ENCODE assay signal across 1 cellular context in the genomic region with DNA sequence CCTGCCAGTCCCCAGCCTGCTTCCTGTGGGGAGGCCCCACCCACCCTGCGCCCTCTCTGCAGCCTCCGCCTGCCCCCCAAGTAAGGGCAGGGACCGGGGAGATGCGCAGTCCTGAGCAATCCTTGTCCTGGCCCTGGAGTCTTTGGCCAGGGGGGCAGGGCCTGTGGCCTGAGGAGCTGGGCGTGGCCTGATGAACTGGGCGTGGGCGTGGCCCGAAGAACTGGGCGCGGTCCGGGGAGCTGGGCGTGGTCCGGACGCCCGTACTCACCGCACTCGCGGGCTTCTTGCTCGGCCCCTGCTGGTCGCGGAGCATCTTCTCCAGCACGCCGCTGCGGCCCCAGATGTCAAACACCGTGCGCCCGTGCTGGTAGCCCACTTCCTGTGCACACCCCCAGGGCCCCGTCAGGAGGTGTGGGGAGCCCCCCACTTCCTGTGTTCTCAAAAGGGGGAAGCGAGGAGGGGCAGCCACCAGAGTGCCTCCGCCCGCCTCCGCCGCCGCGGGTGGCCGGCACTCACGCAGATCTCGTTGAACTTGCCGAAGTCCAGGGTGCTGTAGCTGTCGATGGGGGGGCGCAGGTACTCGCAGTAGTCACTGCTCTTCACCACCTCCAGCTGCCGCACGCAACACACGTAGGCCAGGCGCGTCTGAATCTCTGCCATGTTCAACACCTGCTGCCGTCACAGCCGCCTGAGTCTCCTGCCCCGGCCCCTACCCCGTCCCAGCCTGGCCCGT.
A peak's percentile ranks its signal among the peaks of the same experiment; 100 is the strongest.
TF ChIP-seq lines count a peak whose summit lies in the region.

No MANE protein-coding gene starts in this region.

TF ChIP-seq in HCT116, 20 proteins besides CTCF, POLR2A, EP300 and RAD21:
- TF ChIP-seq POLR2AphosphoS5 (IDR thresholded peaks at IDR 0.05; ENCODE audit: low read depth, low read length) (peak; percentile 43), EZH2 (IDR thresholded peaks at IDR 0.05) (no peak), EZH2phosphoT487 (IDR thresholded peaks at IDR 0.05; ENCODE audit: borderline replicate concordance) (no peak)
- TF ChIP-seq, protein P1, sequence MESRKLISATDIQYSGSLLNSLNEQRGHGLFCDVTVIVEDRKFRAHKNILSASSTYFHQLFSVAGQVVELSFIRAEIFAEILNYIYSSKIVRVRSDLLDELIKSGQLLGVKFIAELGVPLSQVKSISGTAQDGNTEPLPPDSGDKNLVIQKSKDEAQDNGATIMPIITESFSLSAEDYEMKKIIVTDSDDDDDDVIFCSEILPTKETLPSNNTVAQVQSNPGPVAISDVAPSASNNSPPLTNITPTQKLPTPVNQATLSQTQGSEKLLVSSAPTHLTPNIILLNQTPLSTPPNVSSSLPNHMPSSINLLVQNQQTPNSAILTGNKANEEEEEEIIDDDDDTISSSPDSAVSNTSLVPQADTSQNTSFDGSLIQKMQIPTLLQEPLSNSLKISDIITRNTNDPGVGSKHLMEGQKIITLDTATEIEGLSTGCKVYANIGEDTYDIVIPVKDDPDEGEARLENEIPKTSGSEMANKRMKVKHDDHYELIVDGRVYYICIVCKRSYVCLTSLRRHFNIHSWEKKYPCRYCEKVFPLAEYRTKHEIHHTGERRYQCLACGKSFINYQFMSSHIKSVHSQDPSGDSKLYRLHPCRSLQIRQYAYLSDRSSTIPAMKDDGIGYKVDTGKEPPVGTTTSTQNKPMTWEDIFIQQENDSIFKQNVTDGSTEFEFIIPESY (IDR thresholded peaks at IDR 0.05; ENCODE audit: extremely low read depth, insufficient replicate concordance, low read length): no peak
